ENCODE assay signal across 8 cellular contexts in genomic region chr7:116955801-116956514, GRCh38. TPM values are rescaled to one million over a fixed set of nuclear protein-coding genes. Genes with fewer than 3 reads are reported as not detected.
DNase-seq lines count a peak whose midpoint lies in the region; ATAC-seq and TF ChIP-seq lines count a peak whose summit lies in the region.

No MANE protein-coding gene starts in this region.

- 54% methylated on average over 4 of the region's 4 CpGs for WGBS in esophagus muscularis mucosa

- peak overlapping the region; percentile 3 for H3K4me3 ChIP-seq in GM12875 (ENCODE audit: low read depth, low read length)
- peak overlapping the region in 3 of 4 donors; percentile 2 to 84 (median 20) for H3K4me3 ChIP-seq in esophagus muscularis mucosa

- peak; percentile 70 for ATAC-seq in GM21515 (IDR thresholded peaks at IDR 0.05; ENCODE audit: unreplicated experiment)
- ATAC-seq in stimulated activated naive B cell treated with anti-CD40 and anti-IgM and Interleukin-4, amounts not matched to agents 10 μg/mL and 1 μg/mL and 100 μg/mL, for 72 hours (replicated peaks), result peak; percentile 89 to 92

- intact Hi-C loops in esophagus muscularis mucosa (cut with DNase I), result no loop called here
- intact Hi-C loops in activated CD4-positive, alpha-beta T cell treated with anti-CD3 and anti-CD28 coated beads, Interleukin-2, amount 10 ng/mL, durations not matched to agents 24 days and 14 days (cut with micrococcal nuclease), result no loop called here

- no peaks in the 10 kb centered on the region for H3K36me3 ChIP-seq in esophagus muscularis mucosa

- no peaks in the 10 kb centered on the region for H3K9me3 ChIP-seq in esophagus muscularis mucosa

- H3K36me3 Mint-ChIP-seq in IgD-negative memory B cell, result no peaks in the 10 kb centered on the region
- H3K36me3 Mint-ChIP-seq in stimulated activated naive B cell treated with anti-CD40 and anti-IgM and Interleukin-4, amounts not matched to agents 10 μg/mL and 1 μg/mL and 100 μg/mL, for 72 hours, result no peaks in the 10 kb centered on the region
- H3K36me3 Mint-ChIP-seq in activated CD4-positive, alpha-beta T cell treated with anti-CD3 and anti-CD28 coated beads, Interleukin-2, amount 10 ng/mL, durations not matched to agents 24 days and 14 days (ENCODE audit: low read depth), result peaks cover 2% of the 10 kb centered on the region

- no peaks in the 10 kb centered on the region for H3K27me3 ChIP-seq in esophagus muscularis mucosa

- H3K4me1 Mint-ChIP-seq in IgD-negative memory B cell, result peaks cover 14 to 26% (median 25%) of the 10 kb centered on the region in 3 donors
- H3K4me1 Mint-ChIP-seq in stimulated activated naive B cell treated with anti-CD40 and anti-IgM and Interleukin-4, amounts not matched to agents 10 μg/mL and 1 μg/mL and 100 μg/mL, for 72 hours, result peaks cover 11 to 16% of the 10 kb centered on the region in 2 donors
- peaks cover 14% of the 10 kb centered on the region for H3K4me1 Mint-ChIP-seq in activated CD4-positive, alpha-beta T cell treated with anti-CD3 and anti-CD28 coated beads, Interleukin-2, amount 10 ng/mL, durations not matched to agents 24 days and 14 days

- no peak for TF ChIP-seq CTCF in GM12875 (IDR thresholded peaks at IDR 0.05; ENCODE audit: borderline replicate concordance, insufficient read depth, low read depth, low read length)
- TF ChIP-seq CTCF in esophagus muscularis mucosa (IDR thresholded peaks at IDR 0.05), result no peak

- no peak for TF ChIP-seq POLR2A in esophagus muscularis mucosa (IDR thresholded peaks at IDR 0.05; ENCODE audit: low read depth)

- DNase-seq in esophagus muscularis mucosa (ENCODE audit: extremely low spot score) (no peak), NCI-H526 treated with DMSO at 0.1 percent for 48 hours (lab: John Stamatoyannopoulos, UW) (no peak), COR-L47 (lab: John Stamatoyannopoulos, UW) (no peak)
- peak; percentile 35 for DNase-seq in stimulated activated naive B cell treated with anti-CD40 and anti-IgM and Interleukin-4, amounts not matched to agents 10 μg/mL and 1 μg/mL and 100 μg/mL, for 72 hours
- DNase-seq in activated CD4-positive, alpha-beta T cell treated with anti-CD3 and anti-CD28 coated beads, Interleukin-2, amount 10 ng/mL, durations not matched to agents 24 days and 14 days, result no peak

- H3K4me1 ChIP-seq in esophagus muscularis mucosa, result peaks cover 33 to 44% (median 35%) of the 10 kb centered on the region in 4 donors

- H3K27me3 Mint-ChIP-seq in IgD-negative memory B cell, result no peaks in the 10 kb centered on the region
- peaks cover 4 to 6% of the 10 kb centered on the region in 2 donors for H3K27me3 Mint-ChIP-seq in stimulated activated naive B cell treated with anti-CD40 and anti-IgM and Interleukin-4, amounts not matched to agents 10 μg/mL and 1 μg/mL and 100 μg/mL, for 72 hours
- peaks cover 17% of the 10 kb centered on the region for H3K27me3 Mint-ChIP-seq in activated CD4-positive, alpha-beta T cell treated with anti-CD3 and anti-CD28 coated beads, Interleukin-2, amount 10 ng/mL, durations not matched to agents 24 days and 14 days

- peak overlapping the region; percentile 22 to 73 (median 68) for H3K27ac Mint-ChIP-seq in IgD-negative memory B cell
- no peak overlapping the region for H3K27ac Mint-ChIP-seq in stimulated activated naive B cell treated with anti-CD40 and anti-IgM and Interleukin-4, amounts not matched to agents 10 μg/mL and 1 μg/mL and 100 μg/mL, for 72 hours
- H3K27ac Mint-ChIP-seq in activated CD4-positive, alpha-beta T cell treated with anti-CD3 and anti-CD28 coated beads, Interleukin-2, amount 10 ng/mL, durations not matched to agents 24 days and 14 days, result no peak overlapping the region

- peak overlapping the region; percentile 29 to 97 (median 62) for H3K4me3 Mint-ChIP-seq in IgD-negative memory B cell
- no peak overlapping the region for H3K4me3 Mint-ChIP-seq in stimulated activated naive B cell treated with anti-CD40 and anti-IgM and Interleukin-4, amounts not matched to agents 10 μg/mL and 1 μg/mL and 100 μg/mL, for 72 hours
- H3K4me3 Mint-ChIP-seq in activated CD4-positive, alpha-beta T cell treated with anti-CD3 and anti-CD28 coated beads, Interleukin-2, amount 10 ng/mL, durations not matched to agents 24 days and 14 days, result no peak overlapping the region

- peak overlapping the region; percentile 99 to 100 (median 99) for H3K27ac ChIP-seq in esophagus muscularis mucosa (replicated peaks in 1 of 4)

- H3K9me3 Mint-ChIP-seq in IgD-negative memory B cell, result no peaks in the 10 kb centered on the region
- H3K9me3 Mint-ChIP-seq in stimulated activated naive B cell treated with anti-CD40 and anti-IgM and Interleukin-4, amounts not matched to agents 10 μg/mL and 1 μg/mL and 100 μg/mL, for 72 hours, result no peaks in the 10 kb centered on the region
- no peaks in the 10 kb centered on the region for H3K9me3 Mint-ChIP-seq in activated CD4-positive, alpha-beta T cell treated with anti-CD3 and anti-CD28 coated beads, Interleukin-2, amount 10 ng/mL, durations not matched to agents 24 days and 14 days

- TF ChIP-seq EP300 in esophagus muscularis mucosa (IDR thresholded peaks at IDR 0.05), result no peak

RNA-seq across cellular contexts. Expression of gene ST7, which starts 2.7 kb away (rescaled TPM):
- polyA plus RNA-seq in IgD-negative memory B cell, result 4.4 TPM
- 10 to 100 TPM; 16.9 to 22.0 (median 18.2) TPM for total RNA-seq in esophagus muscularis mucosa
- 4.6 and 5.5 TPM in 2 replicates for total RNA-seq in activated CD4-positive, alpha-beta T cell treated with anti-CD3 and anti-CD28 coated beads, Interleukin-2, amount 10 ng/mL, durations not matched to agents 24 days and 14 days

Comparison
In these comparisons a context has a peak if more than half of its experiments do, and no peak if none do; other contexts are left out.
1. H3K27ac Mint-ChIP-seq: peak in IgD-negative memory B cell (3 of 3); none in stimulated activated naive B cell treated with anti-CD40 and anti-IgM and Interleukin-4, amounts not matched to agents 10 μg/mL and 1 μg/mL and 100 μg/mL, for 72 hours (single experiment) and activated CD4-positive, alpha-beta T cell treated with anti-CD3 and anti-CD28 coated beads, Interleukin-2, amount 10 ng/mL, durations not matched to agents 24 days and 14 days (single experiment).
2. H3K4me3 Mint-ChIP-seq: peak in IgD-negative memory B cell (4 of 4); none in stimulated activated naive B cell treated with anti-CD40 and anti-IgM and Interleukin-4, amounts not matched to agents 10 μg/mL and 1 μg/mL and 100 μg/mL, for 72 hours (0 of 2) and activated CD4-positive, alpha-beta T cell treated with anti-CD3 and anti-CD28 coated beads, Interleukin-2, amount 10 ng/mL, durations not matched to agents 24 days and 14 days (single experiment).